8 cellular contexts compared by ENCODE assay signal in the genomic region with DNA sequence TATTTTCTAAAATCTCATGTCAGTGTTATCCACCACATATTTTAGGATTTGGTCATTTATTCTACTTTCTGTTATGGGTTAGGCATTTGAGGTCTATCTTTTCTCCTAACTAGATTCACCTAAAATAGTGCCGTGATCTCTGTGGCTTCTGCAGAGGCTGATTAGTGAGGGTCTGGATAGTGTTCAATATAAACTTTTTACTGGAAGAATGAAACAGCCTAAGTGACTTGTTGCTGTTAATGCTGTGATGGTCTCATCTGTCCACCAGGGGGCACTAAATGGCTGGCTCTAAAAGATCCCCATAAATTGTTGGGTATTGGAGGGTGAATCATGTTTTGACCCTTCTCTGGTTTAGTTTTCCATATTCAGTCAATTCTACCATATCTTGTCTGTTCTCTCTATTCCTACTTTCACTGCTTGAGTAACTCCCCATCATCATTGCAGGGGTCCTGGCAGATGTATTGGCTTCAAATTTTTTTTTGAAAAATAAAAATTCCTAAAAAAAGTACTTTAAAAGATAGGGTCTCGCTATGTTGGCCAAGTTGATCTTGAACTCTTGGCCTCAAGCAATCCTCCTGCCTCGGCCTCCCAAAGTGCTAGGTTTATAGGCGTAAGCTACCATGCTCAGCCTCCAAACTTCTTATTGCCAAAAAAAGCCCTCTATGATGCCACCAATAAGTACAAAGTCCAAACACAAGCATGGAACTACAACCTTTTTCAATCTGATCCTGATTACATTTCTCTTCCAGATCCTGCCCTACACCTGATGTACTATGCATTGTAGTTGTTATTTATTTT. TPM values are rescaled to one million over a fixed set of nuclear protein-coding genes. Genes with fewer than 3 reads are reported as not detected.
DNase-seq lines count a peak whose midpoint lies in the region; ATAC-seq and TF ChIP-seq lines count a peak whose summit lies in the region.

No MANE protein-coding gene starts in this region.

- no peaks in the 10 kb centered on the region for H3K36me3 ChIP-seq in uterus

- no peak overlapping the region for H3K4me3 Mint-ChIP-seq in activated T-helper 2 cell treated with anti-CD3 and anti-CD28 coated beads, Interferon-gamma antibody, Interleukin-2, Interleukin-4, amounts not matched to agents 10 μg/mL and 5 μg/mL and 100 μg/mL, durations not matched to agents 14 hours and 24 hours and 36 hours (ENCODE audit: low read depth)
- H3K4me3 Mint-ChIP-seq in osteocyte (ENCODE audit: unreplicated experiment): no peak overlapping the region

- H3K4me3 ChIP-seq in uterus: no peak overlapping the region

- no peaks in the 10 kb centered on the region for H3K4me1 ChIP-seq in foreskin keratinocyte
- peaks cover under 1 to 8% of the 10 kb centered on the region in 2 donors for H3K4me1 ChIP-seq in uterus

- H3K36me3 Mint-ChIP-seq in activated T-helper 2 cell treated with anti-CD3 and anti-CD28 coated beads, Interferon-gamma antibody, Interleukin-2, Interleukin-4, amounts not matched to agents 10 μg/mL and 5 μg/mL and 100 μg/mL, durations not matched to agents 14 hours and 24 hours and 36 hours (ENCODE audit: low read depth): peaks cover 31% of the 10 kb centered on the region
- H3K36me3 Mint-ChIP-seq in osteocyte (ENCODE audit: unreplicated experiment): peaks cover 25% of the 10 kb centered on the region

- no peaks in the 10 kb centered on the region for H3K9me3 ChIP-seq in uterus

- H3K27ac ChIP-seq in foreskin keratinocyte: no peak overlapping the region
- no peak overlapping the region for H3K27ac ChIP-seq in uterus

- intact Hi-C loops in activated T-helper 2 cell treated with anti-CD3 and anti-CD28 coated beads, Interferon-gamma antibody, Interleukin-2, Interleukin-4, amounts not matched to agents 10 μg/mL and 5 μg/mL and 100 μg/mL, durations not matched to agents 14 hours and 24 hours and 36 hours (cut with micrococcal nuclease): loop anchor here (1.0 to 10.0 kb wide), 2 partner anchors 52 to 787 kb away; a partner anchor contains a TSS
- intact Hi-C loops in uterus (cut with DNase I; ENCODE audit: low total_unique reads): loop anchor here (5.0 kb wide), 1 partner anchor 49 kb away; a partner anchor contains a TSS

- DNase-seq in GDM1 (lab: John Stamatoyannopoulos, UW) (peak; percentile 58), LHCN-M2 (ENCODE audit: low read depth) (peak; percentile 69), RPMI7951 (ENCODE audit: low read depth) (peak; percentile 63), foreskin keratinocyte (peak; percentile 19 to 44), osteocyte (ENCODE audit: extremely low spot score, unreplicated experiment) (peak; percentile 81), uterus (peak; percentile 66 to 83)
- peak; percentile 34 for DNase-seq in activated T-helper 2 cell treated with anti-CD3 and anti-CD28 coated beads, Interferon-gamma antibody, Interleukin-2, Interleukin-4, amounts not matched to agents 10 μg/mL and 5 μg/mL and 100 μg/mL, durations not matched to agents 14 hours and 24 hours and 36 hours (ENCODE audit: low spot score)

- TF ChIP-seq POLR2A in uterus (IDR thresholded peaks at IDR 0.05): no peak

- H3K27me3 ChIP-seq in foreskin keratinocyte (no peaks in the 10 kb centered on the region), uterus (no peaks in the 10 kb centered on the region)

- TF ChIP-seq CTCF in foreskin keratinocyte (conservative IDR thresholded peaks at IDR 0.05) (peak; percentile 93), osteocyte (IDR thresholded peaks at IDR 0.05) (peak; percentile 86), uterus (IDR thresholded peaks at IDR 0.05) (peak; percentile 81 to 86 (median 84))

- H3K4me1 Mint-ChIP-seq in activated T-helper 2 cell treated with anti-CD3 and anti-CD28 coated beads, Interferon-gamma antibody, Interleukin-2, Interleukin-4, amounts not matched to agents 10 μg/mL and 5 μg/mL and 100 μg/mL, durations not matched to agents 14 hours and 24 hours and 36 hours (ENCODE audit: low read depth): peaks cover 7% of the 10 kb centered on the region
- peaks cover 5% of the 10 kb centered on the region for H3K4me1 Mint-ChIP-seq in osteocyte (ENCODE audit: unreplicated experiment)

- H3K27me3 Mint-ChIP-seq in activated T-helper 2 cell treated with anti-CD3 and anti-CD28 coated beads, Interferon-gamma antibody, Interleukin-2, Interleukin-4, amounts not matched to agents 10 μg/mL and 5 μg/mL and 100 μg/mL, durations not matched to agents 14 hours and 24 hours and 36 hours (ENCODE audit: low read depth): no peaks in the 10 kb centered on the region
- H3K27me3 Mint-ChIP-seq in osteocyte (ENCODE audit: unreplicated experiment): no peaks in the 10 kb centered on the region

- H3K27ac Mint-ChIP-seq in activated T-helper 2 cell treated with anti-CD3 and anti-CD28 coated beads, Interferon-gamma antibody, Interleukin-2, Interleukin-4, amounts not matched to agents 10 μg/mL and 5 μg/mL and 100 μg/mL, durations not matched to agents 14 hours and 24 hours and 36 hours: no peak overlapping the region
- H3K27ac Mint-ChIP-seq in osteocyte (ENCODE audit: unreplicated experiment): no peak overlapping the region

- ATAC-seq in foreskin keratinocyte (peak; percentile 62), GM21619 (IDR thresholded peaks at IDR 0.05; ENCODE audit: unreplicated experiment) (no peak)

- H3K9me3 Mint-ChIP-seq in activated T-helper 2 cell treated with anti-CD3 and anti-CD28 coated beads, Interferon-gamma antibody, Interleukin-2, Interleukin-4, amounts not matched to agents 10 μg/mL and 5 μg/mL and 100 μg/mL, durations not matched to agents 14 hours and 24 hours and 36 hours: no peaks in the 10 kb centered on the region
- H3K9me3 Mint-ChIP-seq in osteocyte (ENCODE audit: unreplicated experiment): no peaks in the 10 kb centered on the region

RNA-seq across cellular contexts. Expression of a gene that starts 6.9 kb away (rescaled TPM):
- total RNA-seq in LHCN-M2 (2014; rRNA removed) (86.7 and 92.7 TPM in 2 replicates), foreskin keratinocyte (81.4 and 84.3 TPM in 2 replicates), osteocyte (175 and 183 TPM in 2 replicates), uterus (100 to 1,000 TPM in 1 of 4 donors, 10 to 100 TPM in 2, 1 to 10 TPM in 1; 8.5 to 174 (median 49.4) TPM)
- 118 TPM for polyA plus RNA-seq in LHCN-M2 (2012)
- 45.6 and 49.7 TPM in 2 replicates for total RNA-seq in RPMI7951 (2014; rRNA removed; shearing (Covaris generic))
- total RNA-seq in activated T-helper 2 cell treated with anti-CD3 and anti-CD28 coated beads, Interferon-gamma antibody, Interleukin-2, Interleukin-4, amounts not matched to agents 10 μg/mL and 5 μg/mL and 100 μg/mL, durations not matched to agents 14 hours and 24 hours and 36 hours: 241 and 259 TPM in 2 replicates
- polyA plus RNA-seq in foreskin keratinocyte: 140 and 149 TPM in 2 replicates

RNA-seq across cellular contexts. Expression of a gene that starts 21.5 kb away (rescaled TPM):
- 17.3 and 20.4 TPM in 2 replicates for total RNA-seq in LHCN-M2 (2014; rRNA removed)
- polyA plus RNA-seq in LHCN-M2 (2012): 25.3 TPM
- total RNA-seq in RPMI7951 (2014; rRNA removed; shearing (Covaris generic)): 7.1 and 9.5 TPM in 2 replicates
- 9.3 and 10.1 TPM in 2 replicates for total RNA-seq in activated T-helper 2 cell treated with anti-CD3 and anti-CD28 coated beads, Interferon-gamma antibody, Interleukin-2, Interleukin-4, amounts not matched to agents 10 μg/mL and 5 μg/mL and 100 μg/mL, durations not matched to agents 14 hours and 24 hours and 36 hours
- total RNA-seq in foreskin keratinocyte: 29.1 and 30.6 TPM in 2 replicates
- 16.4 and 18.1 TPM in 2 replicates for polyA plus RNA-seq in foreskin keratinocyte
- total RNA-seq in osteocyte: 21.6 and 27.9 TPM in 2 replicates
- total RNA-seq in uterus: 10 to 100 TPM; 16.7 to 57.6 (median 21.4) TPM

RNA-seq across cellular contexts. Expression of a gene that starts 24.5 kb away (rescaled TPM):
- total RNA-seq in LHCN-M2 (2014; rRNA removed) (13.5 and 16.0 TPM in 2 replicates), foreskin keratinocyte (5.0 and 8.0 TPM in 2 replicates), osteocyte (36.4 and 42.7 TPM in 2 replicates), uterus (10 to 100 TPM; 30.6 to 49.4 (median 41.7) TPM)
- 9.1 TPM for polyA plus RNA-seq in LHCN-M2 (2012)
- total RNA-seq in RPMI7951 (2014; rRNA removed; shearing (Covaris generic)): 7.4 and 10.4 TPM in 2 replicates
- 2.9 and 3.2 TPM in 2 replicates for total RNA-seq in activated T-helper 2 cell treated with anti-CD3 and anti-CD28 coated beads, Interferon-gamma antibody, Interleukin-2, Interleukin-4, amounts not matched to agents 10 μg/mL and 5 μg/mL and 100 μg/mL, durations not matched to agents 14 hours and 24 hours and 36 hours
- polyA plus RNA-seq in foreskin keratinocyte: 5.9 and 8.2 TPM in 2 replicates

RNA-seq across cellular contexts. Expression of a gene that starts 25.5 kb away (rescaled TPM):
- 2.9 and 5.0 TPM in 2 replicates for total RNA-seq in LHCN-M2 (2014; rRNA removed)
- polyA plus RNA-seq in LHCN-M2 (2012): 3.2 TPM
- total RNA-seq in RPMI7951 (2014; rRNA removed; shearing (Covaris generic)): 3.0 and 4.3 TPM in 2 replicates
- total RNA-seq in activated T-helper 2 cell treated with anti-CD3 and anti-CD28 coated beads, Interferon-gamma antibody, Interleukin-2, Interleukin-4, amounts not matched to agents 10 μg/mL and 5 μg/mL and 100 μg/mL, durations not matched to agents 14 hours and 24 hours and 36 hours: 20.3 and 21.3 TPM in 2 replicates
- 2.3 and 2.6 TPM in 2 replicates for total RNA-seq in foreskin keratinocyte
- polyA plus RNA-seq in foreskin keratinocyte: 2.7 and 3.4 TPM in 2 replicates
- total RNA-seq in osteocyte: 15.3 and 19.2 TPM in 2 replicates
- 10 to 100 TPM in 1 of 4 donors, 1 to 10 TPM in 2, under 1 TPM in 1; 0.88 to 23.5 (median 6.5) TPM for total RNA-seq in uterus

RNA-seq across cellular contexts. Expression of a gene that starts 36.8 kb away (rescaled TPM):
- total RNA-seq in LHCN-M2 (2014; rRNA removed): not detected in 2 replicates
- polyA plus RNA-seq in LHCN-M2 (2012): 0.02 TPM
- 2.8 TPM in 2 replicates for total RNA-seq in RPMI7951 (2014; rRNA removed; shearing (Covaris generic))
- total RNA-seq in activated T-helper 2 cell treated with anti-CD3 and anti-CD28 coated beads, Interferon-gamma antibody, Interleukin-2, Interleukin-4, amounts not matched to agents 10 μg/mL and 5 μg/mL and 100 μg/mL, durations not matched to agents 14 hours and 24 hours and 36 hours: not detected in 2 replicates
- 7.9 and 9.1 TPM in 2 replicates for total RNA-seq in foreskin keratinocyte
- 10.4 and 10.5 TPM in 2 replicates for polyA plus RNA-seq in foreskin keratinocyte
- 30.5 and 31.9 TPM in 2 replicates for total RNA-seq in osteocyte
- 10 to 100 TPM in 3 of 4 donors, 1 to 10 TPM in 1; 4.1 to 42.4 (median 21.7) TPM for total RNA-seq in uterus
